Comparison of ENCODE assay signal across 2 cellular contexts in the genomic region with DNA sequence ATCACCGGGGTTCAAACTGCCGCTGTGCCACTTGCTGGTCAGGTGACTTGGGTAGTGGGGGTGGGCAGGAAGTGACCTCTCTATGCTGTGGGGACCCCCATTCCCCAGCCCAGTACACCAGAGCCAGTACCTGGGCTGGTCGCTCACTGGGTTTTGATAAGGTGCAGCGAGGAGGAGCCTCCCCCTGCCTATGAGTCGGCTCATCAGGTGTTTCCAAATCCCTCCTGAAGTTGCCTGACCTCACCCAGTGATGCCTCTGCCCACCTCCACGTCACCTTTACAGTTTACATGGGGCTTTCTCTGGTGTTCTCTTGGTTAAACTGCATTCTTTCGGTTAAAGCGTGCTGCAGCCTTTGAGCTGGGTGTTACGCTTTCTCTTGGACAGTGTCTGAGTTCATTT.
TF ChIP-seq lines count a peak whose summit lies in the region.

No MANE protein-coding gene starts in this region.

TF ChIP-seq in HEK293, 187 proteins besides CTCF, POLR2A, EP300 and RAD21:
- peak; percentile 91 for TF ChIP-seq ZNF10 (tag by site-specific recombination; IDR thresholded peaks at IDR 0.05)
- peak; percentile 33; the same call in 1 of the 2 replicates for TF ChIP-seq ZNF600 (tag by site-specific recombination; IDR thresholded peaks at IDR 0.05)
- no peak for TF ChIP-seq ZSCAN23 (tag by site-specific recombination; IDR thresholded peaks at IDR 0.05)
- no peak for TF ChIP-seq HIC1 (tag by site-specific recombination; IDR thresholded peaks at IDR 0.05)
- peak; percentile 78 for TF ChIP-seq SCRT2 (tag by site-specific recombination; IDR thresholded peaks at IDR 0.05)

TF ChIP-seq in HepG2, 621 proteins besides CTCF, POLR2A, EP300 and RAD21:
- TF ChIP-seq, protein P1, sequence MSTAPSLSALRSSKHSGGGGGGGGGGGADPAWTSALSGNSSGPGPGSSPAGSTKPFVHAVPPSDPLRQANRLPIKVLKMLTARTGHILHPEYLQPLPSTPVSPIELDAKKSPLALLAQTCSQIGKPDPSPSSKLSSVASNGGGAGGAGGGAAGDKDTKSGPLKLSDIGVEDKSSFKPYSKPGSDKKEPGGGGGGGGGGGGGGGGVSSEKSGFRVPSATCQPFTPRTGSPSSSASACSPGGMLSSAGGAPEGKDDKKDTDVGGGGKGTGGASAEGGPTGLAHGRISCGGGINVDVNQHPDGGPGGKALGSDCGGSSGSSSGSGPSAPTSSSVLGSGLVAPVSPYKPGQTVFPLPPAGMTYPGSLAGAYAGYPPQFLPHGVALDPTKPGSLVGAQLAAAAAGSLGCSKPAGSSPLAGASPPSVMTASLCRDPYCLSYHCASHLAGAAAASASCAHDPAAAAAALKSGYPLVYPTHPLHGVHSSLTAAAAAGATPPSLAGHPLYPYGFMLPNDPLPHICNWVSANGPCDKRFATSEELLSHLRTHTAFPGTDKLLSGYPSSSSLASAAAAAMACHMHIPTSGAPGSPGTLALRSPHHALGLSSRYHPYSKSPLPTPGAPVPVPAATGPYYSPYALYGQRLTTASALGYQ (CRISPR knock-in tag; IDR thresholded peaks at IDR 0.05) = no peak
- TF ChIP-seq UBTF (CRISPR knock-in tag; IDR thresholded peaks at IDR 0.05) (no peak), ZNF292 (CRISPR knock-in tag; IDR thresholded peaks at IDR 0.05; ENCODE audit: borderline replicate concordance, low read depth) (no peak), ZNF282 (IDR thresholded peaks at IDR 0.05; ENCODE audit: partially characterized antibody) (no peak), ZNF546 (CRISPR knock-in tag; conservative IDR thresholded peaks at IDR 0.05) (no peak), AHDC1 (CRISPR knock-in tag; IDR thresholded peaks at IDR 0.05; ENCODE audit: borderline replicate concordance) (no peak), ZNF672 (CRISPR knock-in tag; IDR thresholded peaks at IDR 0.05) (no peak), HNRNPH1 (optimal IDR thresholded peaks at IDR 0.05; ENCODE audit: low read depth, low read length) (no peak), SRSF4 (IDR thresholded peaks at IDR 0.05; ENCODE audit: low read depth, low read length, poor library complexity, severe bottlenecking) (no peak), MYNN (CRISPR knock-in tag; IDR thresholded peaks at IDR 0.05; ENCODE audit: low read depth) (no peak), NKX3-1 (CRISPR knock-in tag; IDR thresholded peaks at IDR 0.05) (no peak), BCLAF1 (IDR thresholded peaks at IDR 0.05) (no peak), KIAA2018 (CRISPR knock-in tag; IDR thresholded peaks at IDR 0.05; ENCODE audit: borderline replicate concordance) (no peak), ZNF652 (CRISPR knock-in tag; IDR thresholded peaks at IDR 0.05; ENCODE audit: borderline replicate concordance, low read depth) (no peak), RFX5 (IDR thresholded peaks at IDR 0.05; ENCODE audit: low read depth, low read length) (no peak), AGO1 (IDR thresholded peaks at IDR 0.05; ENCODE audit: low read depth, low read length, poor library complexity, severe bottlenecking) (no peak), ZNF251 (CRISPR knock-in tag; IDR thresholded peaks at IDR 0.05) (no peak), ZNF709 (CRISPR knock-in tag; IDR thresholded peaks at IDR 0.05) (no peak), HOXD1 (CRISPR knock-in tag; IDR thresholded peaks at IDR 0.05) (no peak)
- TF ChIP-seq, protein P2, sequence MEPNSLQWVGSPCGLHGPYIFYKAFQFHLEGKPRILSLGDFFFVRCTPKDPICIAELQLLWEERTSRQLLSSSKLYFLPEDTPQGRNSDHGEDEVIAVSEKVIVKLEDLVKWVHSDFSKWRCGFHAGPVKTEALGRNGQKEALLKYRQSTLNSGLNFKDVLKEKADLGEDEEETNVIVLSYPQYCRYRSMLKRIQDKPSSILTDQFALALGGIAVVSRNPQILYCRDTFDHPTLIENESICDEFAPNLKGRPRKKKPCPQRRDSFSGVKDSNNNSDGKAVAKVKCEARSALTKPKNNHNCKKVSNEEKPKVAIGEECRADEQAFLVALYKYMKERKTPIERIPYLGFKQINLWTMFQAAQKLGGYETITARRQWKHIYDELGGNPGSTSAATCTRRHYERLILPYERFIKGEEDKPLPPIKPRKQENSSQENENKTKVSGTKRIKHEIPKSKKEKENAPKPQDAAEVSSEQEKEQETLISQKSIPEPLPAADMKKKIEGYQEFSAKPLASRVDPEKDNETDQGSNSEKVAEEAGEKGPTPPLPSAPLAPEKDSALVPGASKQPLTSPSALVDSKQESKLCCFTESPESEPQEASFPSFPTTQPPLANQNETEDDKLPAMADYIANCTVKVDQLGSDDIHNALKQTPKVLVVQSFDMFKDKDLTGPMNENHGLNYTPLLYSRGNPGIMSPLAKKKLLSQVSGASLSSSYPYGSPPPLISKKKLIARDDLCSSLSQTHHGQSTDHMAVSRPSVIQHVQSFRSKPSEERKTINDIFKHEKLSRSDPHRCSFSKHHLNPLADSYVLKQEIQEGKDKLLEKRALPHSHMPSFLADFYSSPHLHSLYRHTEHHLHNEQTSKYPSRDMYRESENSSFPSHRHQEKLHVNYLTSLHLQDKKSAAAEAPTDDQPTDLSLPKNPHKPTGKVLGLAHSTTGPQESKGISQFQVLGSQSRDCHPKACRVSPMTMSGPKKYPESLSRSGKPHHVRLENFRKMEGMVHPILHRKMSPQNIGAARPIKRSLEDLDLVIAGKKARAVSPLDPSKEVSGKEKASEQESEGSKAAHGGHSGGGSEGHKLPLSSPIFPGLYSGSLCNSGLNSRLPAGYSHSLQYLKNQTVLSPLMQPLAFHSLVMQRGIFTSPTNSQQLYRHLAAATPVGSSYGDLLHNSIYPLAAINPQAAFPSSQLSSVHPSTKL (CRISPR knock-in tag; IDR thresholded peaks at IDR 0.05) = no peak
